13 cellular contexts compared by ENCODE assay signal in the genomic region with DNA sequence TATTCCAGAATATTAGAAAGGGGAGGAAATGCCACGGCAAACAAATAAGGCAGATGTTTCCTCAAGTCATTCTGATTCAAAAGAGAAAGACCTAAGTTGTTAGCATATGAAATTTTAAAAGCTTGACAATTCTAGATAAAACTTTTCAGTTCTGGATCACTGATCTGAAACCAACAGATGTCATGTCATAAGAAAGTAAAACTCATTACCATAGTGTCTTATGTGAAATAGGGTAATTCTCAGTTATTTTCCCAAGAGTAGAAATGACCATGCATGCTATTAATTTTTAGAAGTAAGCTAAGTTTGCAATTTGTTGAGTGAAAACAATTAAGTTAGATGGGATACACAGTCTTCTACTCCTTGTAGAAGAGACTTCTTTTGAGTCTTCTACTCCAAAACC.
DNase-seq lines count a peak whose midpoint lies in the region; ATAC-seq and TF ChIP-seq lines count a peak whose summit lies in the region.
"Had no signal": no experiment of that assay in that cellular context is flagged by ENCODE, and none has a peak within 500 bp of the region (broad histone marks: within the 10 kb centered on the region; RNA-seq: fewer than 3 reads in every experiment).

No MANE protein-coding gene starts in this region.

- no peak for TF ChIP-seq POLR2A in lower leg skin (IDR thresholded peaks at IDR 0.05)

- TF ChIP-seq CTCF in lower leg skin (IDR thresholded peaks at IDR 0.05): no peak

- DNase-seq in cerebellar nuclear complex (lab: John Stamatoyannopoulos, UW) (no peak), lower leg skin (ENCODE audit: low spot score in 2 of 2) (no peak), NCI-H1694 (lab: John Stamatoyannopoulos, UW) (no peak)
- DNase-seq: CD8-positive, alpha-beta memory T cell; central memory CD4-positive, alpha-beta T cell; left cardiac atrium; NCI-H1092 treated with DMSO at 0.1 percent for 48 hours; NCI-H510A treated with DMSO at 0.1 percent for 48 hours had no signal

- 84 to 89% methylated on average over 1 of the region's 1 CpG for WGBS in lower leg skin, 2 donors

- no peak overlapping the region for H3K4me3 ChIP-seq in lower leg skin (ENCODE audit: low read depth, poor library complexity, severe bottlenecking)
- H3K4me3 ChIP-seq: suprapubic skin had no signal

- intact Hi-C loops in lower leg skin (cut with DNase I; ENCODE audit: low total_unique reads): no loop called here

- ATAC-seq in GM18909 (IDR thresholded peaks at IDR 0.05; ENCODE audit: poor library complexity, unreplicated experiment) (peak; percentile 69), HG02610 (IDR thresholded peaks at IDR 0.05; ENCODE audit: unreplicated experiment) (peak; percentile 76), HG03280 (IDR thresholded peaks at IDR 0.05; ENCODE audit: unreplicated experiment) (peak; percentile 56), HG02970 (IDR thresholded peaks at IDR 0.05; ENCODE audit: low FRiP score, unreplicated experiment) (no peak)
- ATAC-seq: left cardiac atrium had no signal
